In the genomic region with DNA sequence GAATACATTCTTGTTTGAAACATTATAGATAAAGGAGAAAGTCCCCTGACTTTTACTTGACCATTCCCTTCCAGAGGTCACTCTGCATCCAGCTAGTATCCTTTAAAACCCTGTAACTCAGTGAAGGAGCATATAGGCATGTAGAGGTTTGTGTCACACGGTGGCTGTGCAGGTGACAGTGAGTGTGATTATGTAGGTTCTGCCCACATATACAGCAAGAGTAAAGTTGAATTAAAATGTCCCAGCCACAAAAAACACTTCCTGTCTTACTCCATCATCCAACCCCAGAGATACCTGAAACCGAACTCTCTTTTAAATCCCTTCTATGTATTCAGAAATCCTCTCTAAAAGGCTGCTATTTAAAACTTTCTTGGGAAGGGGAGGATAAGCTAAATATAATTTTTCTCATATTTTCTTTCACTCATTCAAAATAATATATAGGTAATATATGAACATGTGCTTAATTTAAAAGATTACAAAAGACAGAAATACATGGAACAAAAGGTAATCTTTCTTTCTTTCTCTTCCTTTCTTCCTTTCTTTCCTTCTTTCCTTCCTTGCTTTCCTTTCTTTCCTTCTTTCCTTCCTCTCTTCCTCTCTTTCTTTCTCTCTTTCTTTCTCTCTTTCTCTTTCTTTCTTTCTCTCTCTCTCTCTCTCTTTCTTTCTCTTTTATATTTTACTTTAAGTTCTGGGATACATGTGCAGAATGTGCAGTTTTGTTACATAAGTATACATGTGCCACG, we compare ENCODE assay signal across 22 cellular contexts.
"Had no signal": no experiment of that assay in that cellular context is flagged by ENCODE, and none has a peak within 500 bp of the region (broad histone marks: within the 10 kb centered on the region; RNA-seq: fewer than 3 reads in every experiment).

No MANE protein-coding gene starts in this region.

- H3K4me3 ChIP-seq: coronary artery, heart left ventricle, spleen, tibial artery had no signal

- H3K9me3 ChIP-seq: heart left ventricle, spleen, tibial artery had no signal

- H3K9me3 Mint-ChIP-seq: activated CD4-positive, alpha-beta memory T cell treated with anti-CD3 and anti-CD28 coated beads, Interleukin-2, amount 10 ng/mL, durations not matched to agents 7 days and 5 days; activated naive CD4-positive, alpha-beta T cell treated with anti-CD3 and anti-CD28 coated beads, Interleukin-2, amount 50 U/mL, for 72 hours; activated T-helper 17 cell treated with anti-CD3 and anti-CD28 coated beads, Interleukin-2, amount 50 U/mL, for 72 hours; natural killer cell treated with Interleukin-12 subunit alpha and Interleukin-12 subunit beta and Interleukin-15 and Interleukin-18, amount 100 ng/mL, for 72 hours had no signal

- H3K27me3 ChIP-seq: heart left ventricle, spleen, tibial artery had no signal

- H3K4me1 ChIP-seq: tibial artery had no signal

- ATAC-seq: activated T-helper 17 cell treated with anti-CD3 and anti-CD28 coated beads, Interleukin-2, amount 50 U/mL, for 72 hours; heart left ventricle; left colon; natural killer cell treated with Interleukin-12 subunit alpha and Interleukin-12 subunit beta and Interleukin-15 and Interleukin-18, amount 100 ng/mL, for 72 hours; T-helper 17 cell had no signal

- H3K4me3 Mint-ChIP-seq: activated CD4-positive, alpha-beta memory T cell treated with anti-CD3 and anti-CD28 coated beads, Interleukin-2, amount 10 ng/mL, durations not matched to agents 7 days and 5 days; activated T-helper 17 cell treated with anti-CD3 and anti-CD28 coated beads, Interleukin-2, amount 50 U/mL, for 72 hours; memory B cell; natural killer cell treated with Interleukin-12 subunit alpha and Interleukin-12 subunit beta and Interleukin-15 and Interleukin-18, amount 100 ng/mL, for 72 hours; T-helper 17 cell had no signal

- H3K36me3 Mint-ChIP-seq: activated naive CD4-positive, alpha-beta T cell treated with anti-CD3 and anti-CD28 coated beads, Interleukin-2, amount 50 U/mL, for 72 hours; memory B cell; natural killer cell treated with Interleukin-12 subunit alpha and Interleukin-12 subunit beta and Interleukin-15 and Interleukin-18, amount 100 ng/mL, for 72 hours had no signal

- H3K4me1 Mint-ChIP-seq: memory B cell had no signal

- DNase-seq: activated CD4-positive, alpha-beta memory T cell treated with anti-CD3 and anti-CD28 coated beads, Interleukin-2, amount 10 ng/mL, durations not matched to agents 7 days and 5 days; activated CD4-positive, alpha-beta T cell treated with anti-CD3 and anti-CD28 coated beads for 48 hours; activated CD4-positive, CD25-positive, alpha-beta regulatory T cell; amniotic stem cell; cerebellar nuclear complex; heart left ventricle; islet precursor cell; left colon; posterior cingulate gyrus; spleen; stimulated activated CD4-positive, alpha-beta T cell treated with anti-CD3 and anti-CD28 coated beads, Interleukin-4, amount 100 ng/mL, for 1 hour; stimulated activated naive CD4-positive, alpha-beta T cell treated with Interleukin-2 at 50 U/mL for 16 hours; substantia nigra; SW 1271; T-helper 17 cell; tibial artery had no signal

- H3K27ac ChIP-seq: coronary artery, heart left ventricle, tibial artery had no signal

- H3K27ac Mint-ChIP-seq: activated CD4-positive, alpha-beta memory T cell treated with anti-CD3 and anti-CD28 coated beads, Interleukin-2, amount 10 ng/mL, durations not matched to agents 7 days and 5 days; activated naive CD4-positive, alpha-beta T cell treated with anti-CD3 and anti-CD28 coated beads, Interleukin-2, amount 50 U/mL, for 72 hours; activated T-helper 17 cell treated with anti-CD3 and anti-CD28 coated beads, Interleukin-2, amount 50 U/mL, for 72 hours; memory B cell; natural killer cell treated with Interleukin-12 subunit alpha and Interleukin-12 subunit beta and Interleukin-15 and Interleukin-18, amount 100 ng/mL, for 72 hours; T-helper 17 cell had no signal

- H3K36me3 ChIP-seq: heart left ventricle, spleen, tibial artery had no signal

- FAIRE-seq: bronchial epithelial cell had no signal
